Comparison of ENCODE assay signal across 25 cellular contexts in the genomic region with DNA sequence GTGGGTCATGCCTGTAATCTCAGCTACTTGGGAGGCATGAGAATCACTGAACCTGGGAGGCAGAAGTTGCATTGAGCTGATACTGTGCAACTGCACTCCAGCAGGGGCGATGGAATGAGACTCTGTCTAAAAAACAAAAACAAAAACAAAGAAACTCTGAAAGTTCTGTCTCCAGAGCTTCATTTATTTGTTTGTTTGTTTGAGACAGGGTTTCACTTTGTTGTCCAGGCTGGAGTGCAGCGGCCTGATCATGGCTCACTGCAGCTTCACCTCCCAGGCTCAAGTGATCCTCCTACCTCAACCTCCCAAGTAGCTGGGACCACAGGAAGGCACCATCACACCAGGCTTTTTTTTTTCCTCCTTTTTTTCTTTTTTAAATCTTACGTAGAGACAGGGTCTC.
DNase-seq lines count a peak whose midpoint lies in the region; TF ChIP-seq lines count a peak whose summit lies in the region.
"Had no signal": no experiment of that assay in that cellular context is flagged by ENCODE, and none has a peak within 500 bp of the region (broad histone marks: within the 10 kb centered on the region; RNA-seq: fewer than 3 reads in every experiment).

No MANE protein-coding gene starts in this region.

- no peaks in the 10 kb centered on the region for H3K79me1 ChIP-seq in H9 (ENCODE audit: insufficient read depth, low read depth, low read length, poor library complexity, severe bottlenecking)

- no peak overlapping the region for H4K5ac ChIP-seq in H9 (ENCODE audit: insufficient read length, low read depth, low read length)

- no peaks in the 10 kb centered on the region for H3K23me2 ChIP-seq in H9 (ENCODE audit: insufficient read length, low read depth, low read length, poor library complexity, severe bottlenecking)

- H2BK20ac ChIP-seq in H9 (ENCODE audit: low read depth, low read length, poor library complexity, severe bottlenecking), result no peak overlapping the region

- H3K27me3 Mint-ChIP-seq in H9 (ENCODE audit: low read depth) (peaks cover 2% of the 10 kb centered on the region; the same call in 1 of the 2 replicates), endodermal cell (ENCODE audit: insufficient read depth) (no peaks in the 10 kb centered on the region), nephron progenitor cell (ENCODE audit: low read depth, poor library complexity) (no peaks in the 10 kb centered on the region)
- H3K27me3 Mint-ChIP-seq: CD4-positive, alpha-beta memory T cell; CD4-positive, CD25-positive, alpha-beta regulatory T cell; CD8-positive, alpha-beta memory T cell had no signal

- no peak overlapping the region for H3K18ac ChIP-seq in H9 (ENCODE audit: insufficient read length, low read depth, low read length)

- TF ChIP-seq CTCF in H9 (conservative IDR thresholded peaks at IDR 0.05) (no peak), endodermal cell (conservative IDR thresholded peaks at IDR 0.05) (no peak), nephron progenitor cell (IDR thresholded peaks at IDR 0.05) (no peak)

- H3K9ac ChIP-seq in H9 (ENCODE audit: extremely low read depth, insufficient read length, low read length) (no peak overlapping the region), endodermal cell (ENCODE audit: extremely low read depth, low read length, poor library complexity, severe bottlenecking) (no peak overlapping the region)
- H3K9ac ChIP-seq: BLaER1 had no signal

- no peaks in the 10 kb centered on the region for H3K9me3 ChIP-seq in H9 (ENCODE audit: control insufficient read depth, low read depth, low read length)
- H3K9me3 ChIP-seq in SJSA1 (replicated peaks), result no peaks in the 10 kb centered on the region
- peaks cover 20% of the 10 kb centered on the region for H3K9me3 ChIP-seq in endodermal cell (ENCODE audit: control insufficient read depth, low read length)
- H3K9me3 ChIP-seq: BE2C had no signal

- no peak overlapping the region for H3K14ac ChIP-seq in H9 (ENCODE audit: insufficient read depth, low read length)

- H3K36me3 Mint-ChIP-seq in H9 (ENCODE audit: insufficient read depth in 1 of 3, low read depth in 3 of 3) (peaks cover 7 to 31% (median 24%) of the 10 kb centered on the region in 3 experiments), endodermal cell (ENCODE audit: low read depth) (peaks cover 46% of the 10 kb centered on the region), nephron progenitor cell (ENCODE audit: low read depth) (peaks cover 71% of the 10 kb centered on the region)

- no CpG with 5 or more reads among the region's 3 CpGs for WGBS in H9 (ENCODE audit: extremely low coverage, insufficient read length, low lambda C conversion rate)
- 82 to 99% methylated on average over 3 of the region's 3 CpGs for WGBS in endodermal cell (ENCODE audit: insufficient coverage in 1 of 2, insufficient read length in 1 of 2), 2 experiments

- H2BK15ac ChIP-seq in H9 (ENCODE audit: low read depth, low read length), result no peak overlapping the region

- no peak overlapping the region for H2AK5ac ChIP-seq in H9 (ENCODE audit: insufficient read length, low read length)

- no peaks in the 10 kb centered on the region for H3K36me3 ChIP-seq in SJSA1
- peaks cover 23% of the 10 kb centered on the region for H3K36me3 ChIP-seq in endodermal cell (ENCODE audit: control insufficient read depth, insufficient read depth, low read length)

- H3K56ac ChIP-seq in H9 (ENCODE audit: insufficient read length, low read depth, low read length), result no peak overlapping the region

- no peaks in the 10 kb centered on the region for H3K79me2 ChIP-seq in H9 (ENCODE audit: insufficient read depth, low read length)

- no peak overlapping the region for H3K4me3 ChIP-seq in SJSA1
- H3K4me3 ChIP-seq in endodermal cell (ENCODE audit: low read length), result no peak overlapping the region
- H3K4me3 ChIP-seq: BLaER1, GM12878 had no signal

- DNase-seq in H9, result no peak
- DNase-seq in SJSA1 (ENCODE audit: low read depth in 1 of 2, low spot score in 2 of 2), result peak; percentile 51 to 78
- DNase-seq in endodermal cell, result no peak
- DNase-seq in nephron progenitor cell, result no peak
- DNase-seq in NCI-H1930 (lab: John Stamatoyannopoulos, UW), result no peak
- DNase-seq in NCI-H1694 (lab: John Stamatoyannopoulos, UW), result no peak
- DNase-seq in middle frontal gyrus (ENCODE audit: extremely low spot score, low spot score), result no peak
- DNase-seq: ACHN; BE2C; C1 segment of cervical spinal cord; CD4-positive, alpha-beta memory T cell; CD4-positive, CD25-positive, alpha-beta regulatory T cell; CD8-positive, alpha-beta memory T cell; COR-L47; DMS 273 treated with DMSO at 0.1 percent for 48 hours; DMS153; DMS53; DMS79; DND-41; EL; GDM1 had no signal

- H3K23ac ChIP-seq in H9 (ENCODE audit: insufficient read length, low read depth, low read length), result no peak overlapping the region

- H3K4me3 Mint-ChIP-seq in H9 (no peak overlapping the region), endodermal cell (no peak overlapping the region), nephron progenitor cell (no peak overlapping the region)
- H3K4me3 Mint-ChIP-seq: CD14-positive monocyte; CD4-positive, alpha-beta memory T cell; CD8-positive, alpha-beta memory T cell had no signal

- H2BK12ac ChIP-seq in H9 (ENCODE audit: insufficient read length, low read depth, low read length), result no peak overlapping the region

- H4K20me1 ChIP-seq in H9 (ENCODE audit: control insufficient read depth, insufficient read depth, insufficient read length), result no peaks in the 10 kb centered on the region
- H4K20me1 ChIP-seq: BLaER1 had no signal

- no peaks in the 10 kb centered on the region; a peak in 1 of 5 replicates for H3K9me3 Mint-ChIP-seq in H9
- peaks cover 16% of the 10 kb centered on the region for H3K9me3 Mint-ChIP-seq in endodermal cell
- H3K9me3 Mint-ChIP-seq in nephron progenitor cell, result peaks cover 8% of the 10 kb centered on the region

- peaks cover 5% of the 10 kb centered on the region; the same call in 1 of the 2 replicates for H3K4me1 ChIP-seq in H9 (ENCODE audit: insufficient read depth, low read length)
- H3K4me1 ChIP-seq in SJSA1 (replicated peaks), result peaks cover 44% of the 10 kb centered on the region
- peaks cover 8% of the 10 kb centered on the region for H3K4me1 ChIP-seq in endodermal cell (ENCODE audit: control insufficient read depth, insufficient read depth, low read length)
- H3K4me1 ChIP-seq: BE2C, BLaER1 had no signal

- no peak overlapping the region for H2BK5ac ChIP-seq in H9 (ENCODE audit: insufficient read length, low read length)

- no peaks in the 10 kb centered on the region for H3K27me3 ChIP-seq in H9 (ENCODE audit: insufficient read depth, low read length)
- no peaks in the 10 kb centered on the region for H3K27me3 ChIP-seq in SJSA1 (replicated peaks)
- H3K27me3 ChIP-seq in endodermal cell (ENCODE audit: control insufficient read depth, insufficient read depth, low read length, poor library complexity, severe bottlenecking), result no peaks in the 10 kb centered on the region
- H3K27me3 ChIP-seq: BE2C, BLaER1 had no signal

- H3K4me1 Mint-ChIP-seq in H9 (peaks cover 17 to 23% of the 10 kb centered on the region in 2 experiments), endodermal cell (peaks cover 39% of the 10 kb centered on the region), nephron progenitor cell (no peaks in the 10 kb centered on the region)
- H3K4me1 Mint-ChIP-seq: CD14-positive monocyte; CD4-positive, alpha-beta memory T cell; CD8-positive, alpha-beta memory T cell had no signal

- no peak overlapping the region for H3K27ac ChIP-seq in H9 (ENCODE audit: insufficient read length, low read depth, low read length)
- H3K27ac ChIP-seq in SJSA1, result peak overlapping the region; percentile 78
- no peak overlapping the region for H3K27ac ChIP-seq in endodermal cell (ENCODE audit: low read depth, low read length)
- H3K27ac ChIP-seq: 22Rv1, BLaER1 had no signal

- no peak overlapping the region for H4K91ac ChIP-seq in H9 (ENCODE audit: insufficient read length, low read depth, low read length)

- no peak overlapping the region for H3T11ph ChIP-seq in H9 (ENCODE audit: low read length)

- no peak overlapping the region for H3K4ac ChIP-seq in H9 (ENCODE audit: low read depth, low read length)

- no peak overlapping the region for H4K8ac ChIP-seq in H9 (replicated peaks; ENCODE audit: insufficient read length, low read depth, low read length)

- H3K4me2 ChIP-seq in H9 (ENCODE audit: insufficient read depth, insufficient read length, low read length), result no peak overlapping the region
- H3K4me2 ChIP-seq: BLaER1 had no signal

- H3K27ac Mint-ChIP-seq in H9, result peak overlapping the region in 2 of 3 experiments; percentile 49 to 84; a peak in 3 of 7 replicates
- peak overlapping the region; percentile 48 for H3K27ac Mint-ChIP-seq in endodermal cell
- peak overlapping the region; percentile 90 for H3K27ac Mint-ChIP-seq in nephron progenitor cell
- H3K27ac Mint-ChIP-seq: CD4-positive, alpha-beta memory T cell; CD4-positive, CD25-positive, alpha-beta regulatory T cell; CD8-positive, alpha-beta memory T cell had no signal

- H2AFZ ChIP-seq in H9 (ENCODE audit: low read length), result no peak overlapping the region

- no peak overlapping the region for H2BK120ac ChIP-seq in H9 (ENCODE audit: low read depth, low read length, poor library complexity, severe bottlenecking)

Comparison
In these comparisons a context has a peak if more than half of its experiments do, and no peak if none do; other contexts are left out.
1. DNase-seq: peak in SJSA1 (2 of 2); none in H9 (single experiment), endodermal cell (single experiment), nephron progenitor cell (single experiment), NCI-H1930 (0 of 2), NCI-H1694 (single experiment) and middle frontal gyrus (single experiment).
2. Peak in every context shown above with its lines, with median percentiles within 50 percentile points of each other: H3K27ac Mint-ChIP-seq.